In genomic region chr14:22821193-22822016, GRCh38 we compare ENCODE assay signal across 12 cellular contexts. TPM values are rescaled to one million over a fixed set of nuclear protein-coding genes. Genes with fewer than 3 reads are reported as not detected.
DNase-seq lines count a peak whose midpoint lies in the region; ATAC-seq and TF ChIP-seq lines count a peak whose summit lies in the region.
"Had no signal": no experiment of that assay in that cellular context is flagged by ENCODE, and none has a peak within 500 bp of the region (broad histone marks: within the 10 kb centered on the region; RNA-seq: fewer than 3 reads in every experiment).

No MANE protein-coding gene starts in this region.

- no peak overlapping the region for H3K27ac ChIP-seq in CD8-positive, alpha-beta T cell (ENCODE audit: low read depth, low read length)
- H3K27ac ChIP-seq in HUES48 (ENCODE audit: low read depth, low read length) (peak overlapping the region; percentile 94), muscle layer of duodenum (ENCODE audit: low read length) (peak overlapping the region; percentile 47), adrenal gland (no peak overlapping the region)

- H3K9me3 ChIP-seq in CD8-positive, alpha-beta T cell (ENCODE audit: low read length): no peaks in the 10 kb centered on the region
- H3K9me3 ChIP-seq in HUES48 (ENCODE audit: control insufficient read depth, insufficient read depth, low read length) (no peaks in the 10 kb centered on the region), muscle layer of duodenum (ENCODE audit: control insufficient read depth in 1 of 2, low read length in 2 of 2) (no peaks in the 10 kb centered on the region), adrenal gland (replicated peaks in 1 of 3) (no peaks in the 10 kb centered on the region)

- H3K9me3 Mint-ChIP-seq in CD8-positive, alpha-beta T cell: no peaks in the 10 kb centered on the region
- H3K9me3 Mint-ChIP-seq in brain: no peaks in the 10 kb centered on the region
- H3K9me3 Mint-ChIP-seq: T-helper 2 cell treated with Interferon-gamma antibody and Interleukin-4, amounts not matched to agents 5 μg/mL and 100 μg/mL, for 36 hours had no signal

- POLR2A ChIA-PET in CD8-positive, alpha-beta T cell (lab: Charles Lee): no interaction called here

- peaks cover 16% of the 10 kb centered on the region for H3K4me1 Mint-ChIP-seq in CD8-positive, alpha-beta T cell (ENCODE audit: low read depth)
- peaks cover 50% of the 10 kb centered on the region for H3K4me1 Mint-ChIP-seq in brain

- H3K4me1 ChIP-seq in CD8-positive, alpha-beta T cell (ENCODE audit: insufficient read depth, low read length): peaks cover 10% of the 10 kb centered on the region
- H3K4me1 ChIP-seq in HUES48 (ENCODE audit: control insufficient read depth, insufficient read depth, low read length) (peaks cover 39% of the 10 kb centered on the region), muscle layer of duodenum (ENCODE audit: control insufficient read depth in 1 of 2, insufficient read depth in 2 of 2, low read length in 2 of 2) (peaks cover 15 to 25% of the 10 kb centered on the region in 2 donors), adrenal gland (replicated peaks in 1 of 2) (peaks cover 0 to 26% of the 10 kb centered on the region in 2 donors)

- no peak for TF ChIP-seq CTCF in CD8-positive, alpha-beta T cell (IDR thresholded peaks at IDR 0.05)
- TF ChIP-seq CTCF in brain (conservative IDR thresholded peaks at IDR 0.05): no peak
- no peak for TF ChIP-seq CTCF in adrenal gland (IDR thresholded peaks at IDR 0.05)

- CTCF ChIA-PET in CD8-positive, alpha-beta T cell (lab: Charles Lee): interaction anchor here (1.6 to 18.3 kb wide), 9 partner anchors 10 to 261 kb away, joined by 4 to 432 read pairs (median 35); partner anchors contain the start of genes LRP10 and MMP14

- WGBS in adrenal gland, 4 donors: 80 to 90% (median 85%) methylated on average over 24 of the region's 24 CpGs

- no peak overlapping the region for H3K4me3 ChIP-seq in CD8-positive, alpha-beta T cell (ENCODE audit: low read depth, low read length)
- peak overlapping the region; percentile 84 for H3K4me3 ChIP-seq in HUES48 (ENCODE audit: low read depth, low read length)
- H3K4me3 ChIP-seq in muscle layer of duodenum (ENCODE audit: low read depth in 1 of 2, low read length in 2 of 2): no peak overlapping the region
- H3K4me3 ChIP-seq in adrenal gland: no peak overlapping the region

- no peaks in the 10 kb centered on the region for H3K36me3 Mint-ChIP-seq in CD8-positive, alpha-beta T cell
- no peaks in the 10 kb centered on the region for H3K36me3 Mint-ChIP-seq in brain

- H3K27me3 ChIP-seq in CD8-positive, alpha-beta T cell (ENCODE audit: insufficient read depth, low read length): peaks cover 4% of the 10 kb centered on the region
- H3K27me3 ChIP-seq in HUES48 (ENCODE audit: control insufficient read depth, insufficient read depth, low read length) (0 out of 2 replicates have a peak, but pooled peaks cover 5% of the 10 kb centered on the region), muscle layer of duodenum (ENCODE audit: low read depth, low read length) (no peaks in the 10 kb centered on the region), adrenal gland (no peaks in the 10 kb centered on the region)

- peaks cover 23% of the 10 kb centered on the region for H3K27me3 Mint-ChIP-seq in CD8-positive, alpha-beta T cell (ENCODE audit: low read depth)
- peaks cover 11% of the 10 kb centered on the region for H3K27me3 Mint-ChIP-seq in brain

- no peak for DNase-seq in CD8-positive, alpha-beta T cell
- DNase-seq in NCI-H187 treated with DMSO at 0.1 percent for 48 hours (lab: John Stamatoyannopoulos, UW) (no peak), adrenal gland (no peak), NCI-H2227 treated with DMSO at 0.1 percent for 48 hours (lab: John Stamatoyannopoulos, UW) (no peak)
- DNase-seq: activated T-cell treated with anti-CD3 and anti-CD28 coated beads for 4 hours; NCI-H1930; stimulated activated naive CD4-positive, alpha-beta T cell treated with Interleukin-2 at 50 U/mL for 16 hours had no signal

- no peaks in the 10 kb centered on the region for H3K36me3 ChIP-seq in CD8-positive, alpha-beta T cell (ENCODE audit: insufficient read depth, low read length)
- H3K36me3 ChIP-seq in HUES48 (ENCODE audit: control insufficient read depth, insufficient read depth, low read length): no peaks in the 10 kb centered on the region
- H3K36me3 ChIP-seq in muscle layer of duodenum (ENCODE audit: control insufficient read depth in 1 of 2, insufficient read depth in 2 of 2, low read length in 2 of 2): peaks cover 0 to 3% of the 10 kb centered on the region in 2 donors
- H3K36me3 ChIP-seq in adrenal gland (replicated peaks in 1 of 2): no peaks in the 10 kb centered on the region

- H3K9ac ChIP-seq in HUES48 (ENCODE audit: low read depth, low read length): peak overlapping the region; percentile 87

- no peak for TF ChIP-seq POLR2A in adrenal gland (IDR thresholded peaks at IDR 0.05)

- intact Hi-C loops in CD8-positive, alpha-beta T cell (cut with DNase I, micrococcal nuclease): loop anchor here (5.0 to 10.0 kb wide), 3 partner anchors 161 to 236 kb away; partner anchors contain the start of genes CDH24 (in 2 of the 2) and AJUBA (in 1 of the 2)
- intact Hi-C loops in adrenal gland (cut with DNase I): loop anchor here (5.0 to 10.0 kb wide), 2 partner anchors 36 to 267 kb away; no protein-coding TSS in a partner anchor

- no peak for ATAC-seq in CD8-positive, alpha-beta T cell
- ATAC-seq in GM21619 (IDR thresholded peaks at IDR 0.05; ENCODE audit: unreplicated experiment): no peak

- H3K4me3 Mint-ChIP-seq in CD8-positive, alpha-beta T cell: peak overlapping the region; percentile 26
- peak overlapping the region in 3 of 5 experiments; percentile 2 to 32 (median 10) for H3K4me3 Mint-ChIP-seq in brain
- H3K4me3 Mint-ChIP-seq: T-helper 2 cell treated with Interferon-gamma antibody and Interleukin-4, amounts not matched to agents 5 μg/mL and 100 μg/mL, for 36 hours had no signal

- H3K27ac Mint-ChIP-seq in CD8-positive, alpha-beta T cell: no peak overlapping the region
- H3K27ac Mint-ChIP-seq in brain: peak overlapping the region in 3 of 5 experiments; percentile 40 to 82 (median 56)
- H3K27ac Mint-ChIP-seq: T-helper 2 cell treated with Interferon-gamma antibody and Interleukin-4, amounts not matched to agents 5 μg/mL and 100 μg/mL, for 36 hours had no signal

RNA-seq across cellular contexts. Expression of gene SLC7A7, which starts 6.2 kb away (rescaled TPM):
- under 1 TPM; 0.33 TPM for total RNA-seq in CD8-positive, alpha-beta T cell
- polyA plus RNA-seq in brain (ENCODE audit: insufficient read depth, low read depth, low replicate concordance) (2.7 TPM), adrenal gland (10 to 100 TPM in 1 of 3 donors, 1 to 10 TPM in 2; 4.0 to 10.1 (median 6.5) TPM)
- 10 to 100 TPM in 7 of 8 donors, 1 to 10 TPM in 1; 7.3 to 30.5 (median 20.7) TPM for total RNA-seq in adrenal gland

RNA-seq across cellular contexts. Expression of gene MRPL52, which starts 8.3 kb away (rescaled TPM):
- total RNA-seq in CD8-positive, alpha-beta T cell: 10 to 100 TPM; 22.3 to 25.7 TPM
- polyA plus RNA-seq in brain (ENCODE audit: insufficient read depth, low read depth, low replicate concordance): 160 TPM
- total RNA-seq in adrenal gland: 100 to 1,000 TPM in 4 of 8 donors, 10 to 100 TPM in 4; 58.3 to 390 (median 102) TPM
- polyA plus RNA-seq in adrenal gland: 100 to 1,000 TPM in 2 of 3 donors, 10 to 100 TPM in 1; 66.0 to 337 (median 256) TPM

RNA-seq across cellular contexts. Expression of gene MMP14, which starts 15.0 kb away (rescaled TPM):
- total RNA-seq in CD8-positive, alpha-beta T cell: 1 to 10 TPM; 1.4 TPM
- 59.7 TPM for polyA plus RNA-seq in brain (ENCODE audit: insufficient read depth, low read depth, low replicate concordance)
- total RNA-seq in adrenal gland: 100 to 1,000 TPM in 4 of 8 donors, 10 to 100 TPM in 4; 55.7 to 161 (median 97.8) TPM
- 10 to 100 TPM; 15.5 to 65.2 (median 17.0) TPM for polyA plus RNA-seq in adrenal gland

RNA-seq across cellular contexts. Expression of gene LRP10, which starts 50.1 kb away (rescaled TPM):
- total RNA-seq in CD8-positive, alpha-beta T cell: 10 to 100 TPM; 37.1 to 39.2 TPM
- polyA plus RNA-seq in brain (ENCODE audit: insufficient read depth, low read depth, low replicate concordance) (51.6 TPM), adrenal gland (10 to 100 TPM; 13.1 to 26.8 (median 14.8) TPM)
- total RNA-seq in adrenal gland: 100 to 1,000 TPM in 4 of 8 donors, 10 to 100 TPM in 4; 74.5 to 207 (median 104) TPM

RNA-seq across cellular contexts. Expression of gene OXA1L, which starts 54.9 kb away (rescaled TPM):
- total RNA-seq in CD8-positive, alpha-beta T cell: 100 to 1,000 TPM; 186 to 192 TPM
- polyA plus RNA-seq in brain (ENCODE audit: insufficient read depth, low read depth, low replicate concordance) (75.1 TPM), adrenal gland (100 to 1,000 TPM; 109 to 179 (median 168) TPM)
- 100 to 1,000 TPM in 7 of 8 donors, 10 to 100 TPM in 1; 79.9 to 150 (median 125) TPM for total RNA-seq in adrenal gland

Comparison
In these comparisons a context has a peak if more than half of its experiments do, and no peak if none do; other contexts are left out.
1. H3K27ac ChIP-seq: peak in HUES48 (single experiment) and muscle layer of duodenum (single experiment); none in CD8-positive, alpha-beta T cell (single experiment) and adrenal gland (0 of 5).
2. RNA of gene SLC7A7, which starts 6.2 kb away (total RNA-seq): 7.3 to 30.5 TPM in adrenal gland; 0.33 TPM in CD8-positive, alpha-beta T cell; every median in the first group is over 4 times any median in the second.
3. RNA of gene MMP14, which starts 15.0 kb away (total RNA-seq): 55.7 to 161 TPM in adrenal gland; 1.4 TPM in CD8-positive, alpha-beta T cell; every median in the first group is over 10 times any median in the second.